ENCODE assay signal across 24 cellular contexts in the genomic region with DNA sequence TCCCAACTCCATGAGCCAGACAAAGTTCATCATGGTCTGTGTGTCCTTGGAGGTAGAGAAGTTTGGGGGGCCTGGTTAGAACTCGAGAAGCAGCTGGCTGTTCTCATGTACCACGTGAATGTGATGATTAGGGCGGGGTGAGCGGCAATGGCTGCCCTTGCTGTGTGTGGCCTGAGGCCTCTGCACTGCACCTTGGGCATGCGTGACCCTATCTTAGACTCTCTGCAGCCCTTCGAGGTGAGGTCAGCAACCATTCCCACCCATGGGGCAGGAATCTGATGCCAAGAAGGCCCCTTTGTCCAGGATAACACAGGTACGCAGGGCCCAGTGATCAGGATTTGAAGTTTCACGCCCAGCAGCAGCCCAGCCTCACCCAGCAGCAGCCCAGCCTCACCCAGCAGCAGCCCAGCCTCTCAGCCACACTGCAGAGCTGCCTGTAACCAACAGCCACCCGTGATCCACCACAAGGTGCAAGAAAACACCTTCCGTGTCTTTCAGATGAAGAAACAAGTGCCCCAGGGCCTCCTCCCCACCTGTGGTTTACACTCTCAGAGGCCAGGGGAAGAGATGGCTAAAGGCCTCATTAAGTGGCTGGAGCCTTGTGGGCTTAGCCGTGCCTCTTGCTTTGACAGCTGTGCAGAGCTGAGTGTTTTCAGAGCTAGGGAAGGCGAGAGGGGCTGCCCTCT.
"Had no signal": no experiment of that assay in that cellular context is flagged by ENCODE, and none has a peak within 500 bp of the region (broad histone marks: within the 10 kb centered on the region; RNA-seq: fewer than 3 reads in every experiment).

No MANE protein-coding gene starts in this region.

- ATAC-seq: activated T-helper 17 cell treated with anti-CD3 and anti-CD28 coated beads, Interleukin-2, amount 50 U/mL, for 72 hours; PC-3; T-cell had no signal

- H3K27ac ChIP-seq: SK-N-MC, VCaP had no signal

- DNase-seq: activated CD4-positive, alpha-beta memory T cell treated with anti-CD3 and anti-CD28 coated beads for 36 hours; activated CD4-positive, alpha-beta T cell treated with anti-CD3 and anti-CD28 coated beads, Interleukin-2, amount 10 ng/mL, durations not matched to agents 7 days and 5 days; activated CD4-positive, CD25-positive, alpha-beta regulatory T cell; activated CD8-positive, alpha-beta memory T cell treated with anti-CD3 and anti-CD28 coated beads for 24 hours; activated gamma-delta T cell; activated naive CD4-positive, alpha-beta T cell treated with anti-CD3 and anti-CD28 coated beads for 36 hours; activated T-cell treated with anti-CD3 and anti-CD28 coated beads for 4 hours; activated T-cell treated with anti-CD3 and anti-CD28 coated beads, Interleukin-2, amount 50 U/mL, for 48 hours; amygdala; KG1; NCI-H1930; NCI-H2171; NCI-H2227 treated with DMSO at 0.1 percent for 48 hours; NCI-H446 treated with DMSO at 0.1 percent for 48 hours; NCI-H524 treated with DMSO at 0.1 percent for 48 hours; NCI-H748 treated with DMSO at 0.1 percent for 48 hours; NK-92 treated with Interleukin-12 subunit alpha and Interleukin-12 subunit beta, amount 100 ng/mL, for 24 hours; PC-3; T-cell; T-helper 2 cell; T1000 had no signal

- H3K4me3 ChIP-seq: SK-N-MC had no signal
